ENCODE assay signal across 19 cellular contexts in genomic region chr7:144386741-144387140, GRCh38. TPM values are rescaled to one million over a fixed set of nuclear protein-coding genes. Genes with fewer than 3 reads are reported as not detected.
DNase-seq lines count a peak whose midpoint lies in the region.
"Had no signal": no experiment of that assay in that cellular context is flagged by ENCODE, and none has a peak within 500 bp of the region (broad histone marks: within the 10 kb centered on the region; RNA-seq: fewer than 3 reads in every experiment).

No MANE protein-coding gene starts in this region.

- peak; percentile 63 for DNase-seq in GM03348 (ENCODE audit: low spot score)
- DNase-seq in amniotic epithelial cell (ENCODE audit: low read depth) = peak; percentile 87
- DNase-seq in fibroblast of peridontal ligament (ENCODE audit: extremely low read depth) = peak; percentile 55
- peak; percentile 3 for DNase-seq in skeletal muscle cell (ENCODE audit: low read depth)
- DNase-seq in NCI-H1105 treated with DMSO at 0.1 percent for 48 hours (lab: John Stamatoyannopoulos, UW) = no peak
- no peak for DNase-seq in activated T-helper 2 cell treated with anti-CD3 and anti-CD28 coated beads, Interferon-gamma antibody, Interleukin-2, Interleukin-4, amounts not matched to agents 10 μg/mL and 5 μg/mL and 100 μg/mL, durations not matched to agents 14 hours and 24 hours and 36 hours (ENCODE audit: low spot score)
- DNase-seq in NCI-H69 (lab: John Stamatoyannopoulos, UW) = no peak
- DNase-seq: mucosa of descending colon; MV-4-11; NCI-H2107; NCI-H774; occipital lobe; stimulated activated CD4-positive, alpha-beta T cell treated with anti-CD3 and anti-CD28 coated beads, Interleukin-4, amount 100 ng/mL, for 1 hour; stimulated activated CD8-positive, alpha-beta memory T cell treated with anti-CD3 and anti-CD28 coated beads, Interleukin-4, amount 100 ng/mL, for 48 hours; thyroid gland had no signal

- H3K27me3 Mint-ChIP-seq in activated T-helper 2 cell treated with anti-CD3 and anti-CD28 coated beads, Interferon-gamma antibody, Interleukin-2, Interleukin-4, amounts not matched to agents 10 μg/mL and 5 μg/mL and 100 μg/mL, durations not matched to agents 14 hours and 24 hours and 36 hours (ENCODE audit: low read depth) = peaks cover under 1% of the 10 kb centered on the region
- H3K27me3 Mint-ChIP-seq: dendritic cell treated with granulocyte-macrophage colony-stimulating factor and Interleukin-4, amounts not matched to agents 40 ng/mL and 50 ng/mL, for 4 days had no signal

- H3K4me3 Mint-ChIP-seq in activated T-helper 2 cell treated with anti-CD3 and anti-CD28 coated beads, Interferon-gamma antibody, Interleukin-2, Interleukin-4, amounts not matched to agents 10 μg/mL and 5 μg/mL and 100 μg/mL, durations not matched to agents 14 hours and 24 hours and 36 hours (ENCODE audit: low read depth) = no peak overlapping the region
- H3K4me3 Mint-ChIP-seq: CD14-positive monocyte; dendritic cell treated with granulocyte-macrophage colony-stimulating factor and Interleukin-4, amounts not matched to agents 40 ng/mL and 50 ng/mL, for 4 days had no signal

- H3K27ac Mint-ChIP-seq in activated T-helper 2 cell treated with anti-CD3 and anti-CD28 coated beads, Interferon-gamma antibody, Interleukin-2, Interleukin-4, amounts not matched to agents 10 μg/mL and 5 μg/mL and 100 μg/mL, durations not matched to agents 14 hours and 24 hours and 36 hours = no peak overlapping the region
- H3K27ac Mint-ChIP-seq: CD14-positive monocyte; dendritic cell treated with granulocyte-macrophage colony-stimulating factor and Interleukin-4, amounts not matched to agents 40 ng/mL and 50 ng/mL, for 4 days had no signal

- intact Hi-C loops in activated T-helper 2 cell treated with anti-CD3 and anti-CD28 coated beads, Interferon-gamma antibody, Interleukin-2, Interleukin-4, amounts not matched to agents 10 μg/mL and 5 μg/mL and 100 μg/mL, durations not matched to agents 14 hours and 24 hours and 36 hours (cut with micrococcal nuclease) = no loop called here

- no peaks in the 10 kb centered on the region for H3K9me3 Mint-ChIP-seq in activated T-helper 2 cell treated with anti-CD3 and anti-CD28 coated beads, Interferon-gamma antibody, Interleukin-2, Interleukin-4, amounts not matched to agents 10 μg/mL and 5 μg/mL and 100 μg/mL, durations not matched to agents 14 hours and 24 hours and 36 hours
- H3K9me3 Mint-ChIP-seq: CD14-positive monocyte; dendritic cell treated with granulocyte-macrophage colony-stimulating factor and Interleukin-4, amounts not matched to agents 40 ng/mL and 50 ng/mL, for 4 days had no signal

- peaks cover 8% of the 10 kb centered on the region for H3K4me1 Mint-ChIP-seq in activated T-helper 2 cell treated with anti-CD3 and anti-CD28 coated beads, Interferon-gamma antibody, Interleukin-2, Interleukin-4, amounts not matched to agents 10 μg/mL and 5 μg/mL and 100 μg/mL, durations not matched to agents 14 hours and 24 hours and 36 hours (ENCODE audit: low read depth)

- no peak overlapping the region for H3K4me3 ChIP-seq in skeletal muscle cell (ENCODE audit: low read depth, low read length)
- H3K4me3 ChIP-seq: adrenal gland, mucosa of descending colon, thyroid gland had no signal

- no peaks in the 10 kb centered on the region for H3K36me3 Mint-ChIP-seq in activated T-helper 2 cell treated with anti-CD3 and anti-CD28 coated beads, Interferon-gamma antibody, Interleukin-2, Interleukin-4, amounts not matched to agents 10 μg/mL and 5 μg/mL and 100 μg/mL, durations not matched to agents 14 hours and 24 hours and 36 hours (ENCODE audit: low read depth)
- H3K36me3 Mint-ChIP-seq: CD14-positive monocyte had no signal

RNA-seq across cellular contexts. Expression of gene NOBOX, which starts 16.8 kb away (rescaled TPM):
- not detected in 2 replicates for total RNA-seq in activated T-helper 2 cell treated with anti-CD3 and anti-CD28 coated beads, Interferon-gamma antibody, Interleukin-2, Interleukin-4, amounts not matched to agents 10 μg/mL and 5 μg/mL and 100 μg/mL, durations not matched to agents 14 hours and 24 hours and 36 hours
- total RNA-seq: adrenal gland, epithelial cell of proximal tubule, mucosa of descending colon, occipital lobe, thyroid gland had no signal

RNA-seq across cellular contexts. Expression of gene ARHGEF5, which starts 31.5 kb away (rescaled TPM):
- 10.8 TPM in 2 replicates for total RNA-seq in activated T-helper 2 cell treated with anti-CD3 and anti-CD28 coated beads, Interferon-gamma antibody, Interleukin-2, Interleukin-4, amounts not matched to agents 10 μg/mL and 5 μg/mL and 100 μg/mL, durations not matched to agents 14 hours and 24 hours and 36 hours

Comparison
In these comparisons a context has a peak if more than half of its experiments do, and no peak if none do; other contexts are left out.
1. DNase-seq: peak in GM03348 (single experiment), amniotic epithelial cell (single experiment), fibroblast of peridontal ligament (single experiment) and skeletal muscle cell (single experiment); none in NCI-H1105 treated with DMSO at 0.1 percent for 48 hours (single experiment), activated T-helper 2 cell treated with anti-CD3 and anti-CD28 coated beads, Interferon-gamma antibody, Interleukin-2, Interleukin-4, amounts not matched to agents 10 μg/mL and 5 μg/mL and 100 μg/mL, durations not matched to agents 14 hours and 24 hours and 36 hours (single experiment) and NCI-H69 (single experiment).